12 cellular contexts compared by ENCODE assay signal in genomic region chr14:22561366-22561660, GRCh38. TPM values are rescaled to one million over a fixed set of nuclear protein-coding genes. Genes with fewer than 3 reads are reported as not detected.
DNase-seq lines count a peak whose midpoint lies in the region; ATAC-seq and TF ChIP-seq lines count a peak whose summit lies in the region.
"Had no signal": no experiment of that assay in that cellular context is flagged by ENCODE, and none has a peak within 500 bp of the region (broad histone marks: within the 10 kb centered on the region; RNA-seq: fewer than 3 reads in every experiment).

No MANE protein-coding gene starts in this region.

- peaks cover 63% of the 10 kb centered on the region for H3K36me3 Mint-ChIP-seq in activated T-cell treated with anti-CD3 and anti-CD28 coated beads, Interleukin-2, amount 50 U/mL, for 24 hours (ENCODE audit: low read depth)
- peaks cover 12% of the 10 kb centered on the region for H3K36me3 Mint-ChIP-seq in WTC11

- no peaks in the 10 kb centered on the region for H3K9me3 Mint-ChIP-seq in activated T-cell treated with anti-CD3 and anti-CD28 coated beads, Interleukin-2, amount 50 U/mL, for 24 hours
- H3K9me3 Mint-ChIP-seq in WTC11, result no peaks in the 10 kb centered on the region

- peaks cover under 1% of the 10 kb centered on the region for H3K27me3 Mint-ChIP-seq in activated T-cell treated with anti-CD3 and anti-CD28 coated beads, Interleukin-2, amount 50 U/mL, for 24 hours
- H3K27me3 Mint-ChIP-seq in WTC11 (ENCODE audit: low read depth), result no peaks in the 10 kb centered on the region

- H3K27ac ChIP-seq in liver (ENCODE audit: low read depth in 1 of 2, low read length in 2 of 2) (peak overlapping the region; percentile 20 to 55), stomach smooth muscle (ENCODE audit: low read length) (peak overlapping the region; percentile 24)
- H3K27ac ChIP-seq: WERI-Rb-1 had no signal

- H3K9me3 ChIP-seq in liver (ENCODE audit: control insufficient read depth in 4 of 4, low read length in 3 of 4) (no peaks in the 10 kb centered on the region), stomach smooth muscle (ENCODE audit: control insufficient read depth in 2 of 2, low read length in 2 of 2) (no peaks in the 10 kb centered on the region)

- peak overlapping the region; percentile 71 for H3K4me3 Mint-ChIP-seq in activated T-cell treated with anti-CD3 and anti-CD28 coated beads, Interleukin-2, amount 50 U/mL, for 24 hours
- H3K4me3 Mint-ChIP-seq in WTC11, result no peak overlapping the region

- peak overlapping the region; percentile 99 for H3K27ac Mint-ChIP-seq in activated T-cell treated with anti-CD3 and anti-CD28 coated beads, Interleukin-2, amount 50 U/mL, for 24 hours
- H3K27ac Mint-ChIP-seq in WTC11, result peak overlapping the region; percentile 72

- H3K4me1 Mint-ChIP-seq in activated T-cell treated with anti-CD3 and anti-CD28 coated beads, Interleukin-2, amount 50 U/mL, for 24 hours (ENCODE audit: low read depth), result peaks cover 99% of the 10 kb centered on the region
- H3K4me1 Mint-ChIP-seq in WTC11, result peaks cover 33% of the 10 kb centered on the region

- H3K9ac ChIP-seq in liver (ENCODE audit: low read depth in 1 of 2, low read length in 2 of 2) (no peak overlapping the region), stomach smooth muscle (ENCODE audit: low read length in 2 of 2) (no peak overlapping the region)

- H3K36me3 ChIP-seq in liver (ENCODE audit: control insufficient read depth in 4 of 4, insufficient read depth in 3 of 4, low read depth in 1 of 4, low read length in 3 of 4) (peaks cover 3 to 27% (median 17%) of the 10 kb centered on the region in 4 donors), stomach smooth muscle (ENCODE audit: control insufficient read depth in 2 of 2, insufficient read depth in 2 of 2, low read length in 2 of 2) (no peaks in the 10 kb centered on the region)

- 34% methylated on average over 3 of the region's 3 CpGs for WGBS in liver

- H3K4me1 ChIP-seq in liver (ENCODE audit: control insufficient read depth in 4 of 4, insufficient read depth in 4 of 4, low read length in 3 of 4), result peaks cover 5 to 22% (median 14%) of the 10 kb centered on the region in 4 donors
- H3K4me1 ChIP-seq in stomach smooth muscle (ENCODE audit: control insufficient read depth, insufficient read depth, low read length), result peaks cover 32% of the 10 kb centered on the region

- TF ChIP-seq CTCF in WTC11 (IDR thresholded peaks at IDR 0.05), result no peak
- no peak for TF ChIP-seq CTCF in liver (IDR thresholded peaks at IDR 0.05; ENCODE audit: low read depth, low read length, missing input control)

- no peaks in the 10 kb centered on the region for H3K27me3 ChIP-seq in liver (ENCODE audit: control insufficient read depth in 4 of 4, insufficient read depth in 4 of 4, low read length in 3 of 4)
- H3K27me3 ChIP-seq in stomach smooth muscle (ENCODE audit: control insufficient read depth in 1 of 2, insufficient read depth in 2 of 2, low read length in 2 of 2), result no peaks in the 10 kb centered on the region

- no peak for DNase-seq in activated T-cell treated with anti-CD3 and anti-CD28 coated beads, Interleukin-2, amount 50 U/mL, for 24 hours
- DNase-seq in activated T-cell treated with anti-CD3 and anti-CD28 coated beads, Interleukin-2, amount 50 U/mL, for 48 hours, result no peak
- DNase-seq in WTC11 (ENCODE audit: low spot score), result no peak
- DNase-seq in NCI-H748 (lab: John Stamatoyannopoulos, UW; ENCODE audit: unreplicated experiment), result no peak
- no peak for DNase-seq in iPS-NIHi7 (ENCODE audit: extremely low spot score)
- DNase-seq: anterior cingulate cortex, hypothalamus, RPMI8226, WERI-Rb-1 had no signal

- POLR2A ChIA-PET in WTC11 (lab: Charles Lee), result no interaction called here

- H3K4me3 ChIP-seq in liver (ENCODE audit: low read depth in 1 of 3, low read length in 3 of 3) (no peak overlapping the region), stomach smooth muscle (ENCODE audit: low read length in 2 of 2) (no peak overlapping the region)

- no peak for ATAC-seq in WTC11
- ATAC-seq in HG03175 (IDR thresholded peaks at IDR 0.05; ENCODE audit: unreplicated experiment), result no peak

- no peak for TF ChIP-seq RAD21 in liver (IDR thresholded peaks at IDR 0.05)

- CTCF ChIA-PET in WTC11 (lab: Charles Lee), result interaction anchor here (1.1 to 5.2 kb wide), 4 partner anchors 9 to 205 kb away, joined by 3 to 111 read pairs (median 10); partner anchors contain the start of gene OXA1L

TF ChIP-seq in WTC11, 78 proteins besides CTCF, POLR2A, EP300 and RAD21 (continues in another document):
- TF ChIP-seq MLX (CRISPR knock-in tag; IDR thresholded peaks at IDR 0.05), result no peak
- no peak for TF ChIP-seq ETV6 (CRISPR knock-in tag; IDR thresholded peaks at IDR 0.05)
- TF ChIP-seq ZNF423 (CRISPR knock-in tag; IDR thresholded peaks at IDR 0.05), result no peak
- no peak for TF ChIP-seq NFATC4 (CRISPR knock-in tag; IDR thresholded peaks at IDR 0.05)
- no peak for TF ChIP-seq USF1 (CRISPR knock-in tag; IDR thresholded peaks at IDR 0.05)
- no peak for TF ChIP-seq NR1H2 (CRISPR knock-in tag; IDR thresholded peaks at IDR 0.05)
- TF ChIP-seq TEAD1 (CRISPR knock-in tag; IDR thresholded peaks at IDR 0.05), result no peak
- TF ChIP-seq ZNF671 (CRISPR knock-in tag; IDR thresholded peaks at IDR 0.05), result no peak
- no peak for TF ChIP-seq ZSCAN18 (CRISPR knock-in tag; IDR thresholded peaks at IDR 0.05)
- no peak for TF ChIP-seq ZNF219 (CRISPR knock-in tag; IDR thresholded peaks at IDR 0.05; ENCODE audit: borderline replicate concordance)
- TF ChIP-seq PRRX2 (CRISPR knock-in tag; IDR thresholded peaks at IDR 0.05), result no peak

TF ChIP-seq in liver, 16 proteins besides CTCF, POLR2A, EP300 and RAD21:
- TF ChIP-seq ATF3 (IDR thresholded peaks at IDR 0.05), result no peak
- TF ChIP-seq NR2F2 (IDR thresholded peaks at IDR 0.05), result peak; percentile 5

RNA-seq across cellular contexts. Expression of gene DAD1, which starts 27.7 kb away (rescaled TPM):
- total RNA-seq in WTC11 (2021) (125 to 156 TPM (median 144 TPM) in 3 replicates), liver (100 to 1,000 TPM; 142 to 187 TPM)
- polyA plus RNA-seq in liver, result 100 to 1,000 TPM; 223 to 254 TPM

RNA-seq across cellular contexts. Expression of gene ABHD4, which starts 36.8 kb away (rescaled TPM):
- 33.5 to 36.1 TPM (median 33.9 TPM) in 3 replicates for total RNA-seq in WTC11 (2021)
- 10 to 100 TPM in 1 of 2 donors, 1 to 10 TPM in 1; 9.9 to 12.3 TPM for total RNA-seq in liver
- 10 to 100 TPM in 1 of 2 donors, 1 to 10 TPM in 1; 9.0 to 32.9 TPM for polyA plus RNA-seq in liver
